Comparison of ENCODE assay signal across 10 cellular contexts in genomic region chr10:24382979-24383663, GRCh38.
DNase-seq lines count a peak whose midpoint lies in the region; ATAC-seq and TF ChIP-seq lines count a peak whose summit lies in the region.
"Had no signal": no experiment of that assay in that cellular context is flagged by ENCODE, and none has a peak within 500 bp of the region (broad histone marks: within the 10 kb centered on the region; RNA-seq: fewer than 3 reads in every experiment).

No MANE protein-coding gene starts in this region.

- H4K91ac ChIP-seq in trophoblast cell (ENCODE audit: low read depth, low read length), result peak overlapping the region; percentile 97

- no peak overlapping the region for H3K4me3 ChIP-seq in trophoblast cell (ENCODE audit: low read depth, low read length)

- H3K9me3 ChIP-seq in trophoblast cell (ENCODE audit: insufficient read depth, low read depth, low read length), result no peaks in the 10 kb centered on the region

- H3K18ac ChIP-seq in trophoblast cell (ENCODE audit: low read length), result peak overlapping the region; percentile 3

- H3K9ac ChIP-seq in trophoblast cell (ENCODE audit: low read length), result peak overlapping the region; percentile 16

- H2BK120ac ChIP-seq in trophoblast cell (ENCODE audit: insufficient read depth, low read length, poor library complexity), result peak overlapping the region; percentile 99

- no peak for TF ChIP-seq CTCF in brain (conservative IDR thresholded peaks at IDR 0.05)

- H3K79me1 ChIP-seq in trophoblast cell (ENCODE audit: low read length), result peaks cover 44% of the 10 kb centered on the region

- no peak overlapping the region for H3K14ac ChIP-seq in trophoblast cell (ENCODE audit: low read length)

- no peak overlapping the region for H3K4ac ChIP-seq in trophoblast cell (ENCODE audit: low read depth, low read length)

- H2AFZ ChIP-seq in trophoblast cell (ENCODE audit: insufficient read depth, low read length, poor library complexity), result no peak overlapping the region

- H3K27me3 Mint-ChIP-seq in activated T-cell treated with anti-CD3 and anti-CD28 coated beads, Interleukin-2, amount 50 U/mL, for 24 hours, result peaks cover 37% of the 10 kb centered on the region
- no peaks in the 10 kb centered on the region for H3K27me3 Mint-ChIP-seq in brain

- peaks cover 18% of the 10 kb centered on the region for H3K4me1 Mint-ChIP-seq in activated T-cell treated with anti-CD3 and anti-CD28 coated beads, Interleukin-2, amount 50 U/mL, for 24 hours (ENCODE audit: low read depth)
- H3K4me1 Mint-ChIP-seq in brain, result peaks cover 72% of the 10 kb centered on the region

- peaks cover 15% of the 10 kb centered on the region for H3K79me2 ChIP-seq in trophoblast cell (ENCODE audit: control insufficient read depth, insufficient read depth, low read length, poor library complexity)

- H4K8ac ChIP-seq in trophoblast cell (ENCODE audit: low read depth, low read length), result peak overlapping the region; percentile 78

- peaks cover 20 to 21% of the 10 kb centered on the region in 2 experiments for H3K36me3 ChIP-seq in trophoblast cell (ENCODE audit: control insufficient read depth in 1 of 2, insufficient read depth in 2 of 2, low read length in 2 of 2)

- H2AK5ac ChIP-seq in trophoblast cell (ENCODE audit: low read length), result no peak overlapping the region

- H3K36me3 Mint-ChIP-seq in activated T-cell treated with anti-CD3 and anti-CD28 coated beads, Interleukin-2, amount 50 U/mL, for 24 hours (ENCODE audit: low read depth), result no peaks in the 10 kb centered on the region
- H3K36me3 Mint-ChIP-seq in brain, result peaks cover 6% of the 10 kb centered on the region
- H3K36me3 Mint-ChIP-seq: naive thymus-derived CD4-positive, alpha-beta T cell had no signal

- H3K4me1 ChIP-seq in trophoblast cell (ENCODE audit: control insufficient read depth in 1 of 2, insufficient read depth in 2 of 2, low read length in 2 of 2), result peaks cover 31 to 32% of the 10 kb centered on the region in 2 experiments

- no peak overlapping the region for H4K12ac ChIP-seq in trophoblast cell (ENCODE audit: low read depth, low read length)

- no peak overlapping the region for H3K23ac ChIP-seq in trophoblast cell (ENCODE audit: low read length)

- H3K27ac ChIP-seq in trophoblast cell (ENCODE audit: low read depth, low read length), result peak overlapping the region; percentile 100
- H3K27ac ChIP-seq: C4-2B had no signal

- H2BK12ac ChIP-seq in trophoblast cell (ENCODE audit: low read length), result no peak overlapping the region

- no peaks in the 10 kb centered on the region for H3K9me3 Mint-ChIP-seq in activated T-cell treated with anti-CD3 and anti-CD28 coated beads, Interleukin-2, amount 50 U/mL, for 24 hours
- peaks cover 0 to 3% (median 0%) of the 10 kb centered on the region in 5 experiments for H3K9me3 Mint-ChIP-seq in brain

- no CpG with 5 or more reads among the region's 12 CpGs for WGBS in trophoblast cell (ENCODE audit: extremely low coverage, insufficient coverage, insufficient read length)

- peak overlapping the region; percentile 11 for H3K4me2 ChIP-seq in trophoblast cell (ENCODE audit: low read length)

- DNase-seq in activated T-cell treated with anti-CD3 and anti-CD28 coated beads, Interleukin-2, amount 50 U/mL, for 24 hours, result no peak
- no peak for DNase-seq in activated T-cell treated with anti-CD3 and anti-CD28 coated beads, Interleukin-2, amount 50 U/mL, for 1 hour
- DNase-seq in trophoblast cell, result peak; percentile 68 to 69
- DNase-seq in occipital lobe (lab: John Stamatoyannopoulos, UW), result no peak
- no peak for DNase-seq in Ammon's horn (ENCODE audit: low spot score)
- DNase-seq in LoVo (ENCODE audit: low spot score), result no peak

- peak overlapping the region; percentile 86 for H3K27ac Mint-ChIP-seq in activated T-cell treated with anti-CD3 and anti-CD28 coated beads, Interleukin-2, amount 50 U/mL, for 24 hours
- H3K27ac Mint-ChIP-seq in brain, result peak overlapping the region; percentile 62 to 88 (median 83)

- ATAC-seq in HG03103 (IDR thresholded peaks at IDR 0.05; ENCODE audit: low read depth, unreplicated experiment), result peak; percentile 45
- ATAC-seq: naive thymus-derived CD4-positive, alpha-beta T cell had no signal

- peak overlapping the region; percentile 38 for H3K4me3 Mint-ChIP-seq in activated T-cell treated with anti-CD3 and anti-CD28 coated beads, Interleukin-2, amount 50 U/mL, for 24 hours
- H3K4me3 Mint-ChIP-seq in brain, result peak overlapping the region in 1 of 5 experiments; percentile 20
- H3K4me3 Mint-ChIP-seq: naive thymus-derived CD4-positive, alpha-beta T cell had no signal

- H2BK5ac ChIP-seq in trophoblast cell (ENCODE audit: low read depth, low read length, poor library complexity), result peak overlapping the region; percentile 99

- H3K27me3 ChIP-seq in trophoblast cell (ENCODE audit: insufficient read depth, low read length), result no peaks in the 10 kb centered on the region

Comparison
In these comparisons a context has a peak if more than half of its experiments do, and no peak if none do; other contexts are left out.
1. DNase-seq: peak in trophoblast cell (2 of 2); none in activated T-cell treated with anti-CD3 and anti-CD28 coated beads, Interleukin-2, amount 50 U/mL, for 24 hours (single experiment), activated T-cell treated with anti-CD3 and anti-CD28 coated beads, Interleukin-2, amount 50 U/mL, for 1 hour (single experiment), occipital lobe (single experiment), Ammon's horn (single experiment) and LoVo (single experiment).